ENCODE assay signal across 9 cellular contexts in genomic region chr12:47942327-47943230, GRCh38. TPM values are rescaled to one million over a fixed set of nuclear protein-coding genes. Genes with fewer than 3 reads are reported as not detected.
DNase-seq lines count a peak whose midpoint lies in the region; ATAC-seq, FAIRE-seq and TF ChIP-seq lines count a peak whose summit lies in the region.
"Had no signal": no experiment of that assay in that cellular context is flagged by ENCODE, and none has a peak within 500 bp of the region (broad histone marks: within the 10 kb centered on the region; RNA-seq: fewer than 3 reads in every experiment).

No MANE protein-coding gene starts in this region.

- H3K9ac ChIP-seq in endodermal cell (ENCODE audit: extremely low read depth, low read length, poor library complexity, severe bottlenecking): no peak overlapping the region

- H3K4me1 Mint-ChIP-seq in endodermal cell: no peaks in the 10 kb centered on the region

- H3K9me3 Mint-ChIP-seq in endodermal cell: no peaks in the 10 kb centered on the region
- H3K9me3 Mint-ChIP-seq: brain had no signal

- no peaks in the 10 kb centered on the region for H3K36me3 ChIP-seq in endodermal cell (ENCODE audit: control insufficient read depth, insufficient read depth, low read length)

- no peak overlapping the region for H3K27ac ChIP-seq in endodermal cell (ENCODE audit: low read depth, low read length)

- no peak overlapping the region for H3K4me3 Mint-ChIP-seq in endodermal cell
- H3K4me3 Mint-ChIP-seq: brain had no signal

- no peak for TF ChIP-seq POLR2A in GM12891 (IDR thresholded peaks at IDR 0.05; ENCODE audit: low read depth, low read length)
- no peak for TF ChIP-seq POLR2A in GM18505 (IDR thresholded peaks at IDR 0.05; ENCODE audit: borderline replicate concordance, extremely low read depth, insufficient read depth, insufficient read length)

- H3K4me1 ChIP-seq in endodermal cell (ENCODE audit: control insufficient read depth, insufficient read depth, low read length): no peaks in the 10 kb centered on the region

- no peak overlapping the region for H3K27ac Mint-ChIP-seq in endodermal cell
- H3K27ac Mint-ChIP-seq: brain had no signal

- H3K9me3 ChIP-seq in endodermal cell (ENCODE audit: control insufficient read depth, low read length): no peaks in the 10 kb centered on the region

- no peaks in the 10 kb centered on the region for H3K36me3 Mint-ChIP-seq in endodermal cell (ENCODE audit: low read depth)
- H3K36me3 Mint-ChIP-seq: brain had no signal

- DNase-seq in GM10266 (ENCODE audit: extremely low spot score) (no peak), SK-N-DZ (ENCODE audit: low spot score) (peak; percentile 35), endodermal cell (peak; percentile 92), GM12891 (ENCODE audit: insufficient read length, low spot score) (no peak), Kasumi-1 (lab: John Stamatoyannopoulos, UW) (no peak)
- DNase-seq in stimulated activated CD4-positive, alpha-beta T cell treated with anti-CD3 and anti-CD28 coated beads, Interleukin-15, amount 100 ng/mL, for 48 hours (ENCODE audit: low read depth in 2 of 2): peak; percentile 18 to 30

- 33 to 52% methylated on average over 6 to 50 of the region's 52 CpGs for whole genome bisulfite sequencing in endodermal cell (ENCODE audit: insufficient coverage in 1 of 2, insufficient read length in 1 of 2), 2 experiments

- no peak for FAIRE-seq in GM12891 (lab: Jason Lieb, UNC)

- H3K4me3 ChIP-seq in endodermal cell (ENCODE audit: low read length): no peak overlapping the region

- H3K27me3 ChIP-seq in endodermal cell (ENCODE audit: control insufficient read depth, insufficient read depth, low read length, poor library complexity, severe bottlenecking): peaks cover 46% of the 10 kb centered on the region

- peak; percentile 23 for TF ChIP-seq CTCF in GM10266 (IDR thresholded peaks at IDR 0.05; ENCODE audit: control insufficient read depth, insufficient read depth, low read depth, missing control alignments)
- TF ChIP-seq CTCF in endodermal cell (conservative IDR thresholded peaks at IDR 0.05): peak; percentile 56

- ATAC-seq in HG03039 (IDR thresholded peaks at IDR 0.05; ENCODE audit: unreplicated experiment) (no peak), GM18505 (IDR thresholded peaks at IDR 0.05; ENCODE audit: unreplicated experiment) (no peak)

- peaks cover 41% of the 10 kb centered on the region for H3K27me3 Mint-ChIP-seq in endodermal cell (ENCODE audit: insufficient read depth)

TF ChIP-seq in GM12891, 5 proteins besides CTCF, POLR2A, EP300 and RAD21:
- TF ChIP-seq TAF1 (IDR thresholded peaks at IDR 0.05; ENCODE audit: low read depth, low read length) (no peak), POU2F2 (IDR thresholded peaks at IDR 0.05; ENCODE audit: low read depth, low read length) (no peak), PAX5 (IDR thresholded peaks at IDR 0.05; ENCODE audit: insufficient read depth, low read length, severe bottlenecking) (no peak), POLR2AphosphoS5 (IDR thresholded peaks at IDR 0.05; ENCODE audit: low read depth, low read length) (no peak), SPI1 (IDR thresholded peaks at IDR 0.05; ENCODE audit: low read depth, low read length) (no peak)

RNA-seq across cellular contexts. Expression of gene TMEM106C, which starts 20.8 kb away (rescaled TPM):
- 173 and 195 TPM in 2 replicates for polyA plus RNA-seq in SK-N-DZ (2014; cell fraction: cytosol; rRNA removed)
- polyA plus RNA-seq in SK-N-DZ (2014; cell fraction: nucleus; rRNA removed): 225 and 276 TPM in 2 replicates
- 10 to 100 TPM; 17.3 to 61.6 TPM for total RNA-seq in endodermal cell
- 120 TPM for polyA plus RNA-seq in endodermal cell (2013, experiment 1 of 2)
- polyA plus RNA-seq in endodermal cell (2013, experiment 2 of 2): 114 TPM
- 81.9 TPM for polyA plus RNA-seq in GM12891 (2012; ENCODE audit: low read depth, missing spikeins)

RNA-seq across cellular contexts. Expression of gene VDR, which starts 37.8 kb away (rescaled TPM):
- not detected in 2 replicates for polyA plus RNA-seq in SK-N-DZ (2014; cell fraction: cytosol; rRNA removed)
- not detected in 2 replicates for polyA plus RNA-seq in SK-N-DZ (2014; cell fraction: nucleus; rRNA removed)
- total RNA-seq in endodermal cell: under 1 TPM in 1 of 2 donors, not detected in 1; 0.04 TPM
- not detected for polyA plus RNA-seq in endodermal cell (2013, experiment 1 of 2)
- not detected for polyA plus RNA-seq in endodermal cell (2013, experiment 2 of 2)
- 4.5 TPM for polyA plus RNA-seq in GM12891 (2012; ENCODE audit: low read depth, missing spikeins)

Comparison
In these comparisons a context has a peak if more than half of its experiments do, and no peak if none do; other contexts are left out.
1. DNase-seq: peak in SK-N-DZ (single experiment), endodermal cell (single experiment) and stimulated activated CD4-positive, alpha-beta T cell treated with anti-CD3 and anti-CD28 coated beads, Interleukin-15, amount 100 ng/mL, for 48 hours (2 of 2); none in GM10266 (single experiment), GM12891 (single experiment) and Kasumi-1 (0 of 2).